30 cellular contexts compared by ENCODE assay signal in the genomic region with DNA sequence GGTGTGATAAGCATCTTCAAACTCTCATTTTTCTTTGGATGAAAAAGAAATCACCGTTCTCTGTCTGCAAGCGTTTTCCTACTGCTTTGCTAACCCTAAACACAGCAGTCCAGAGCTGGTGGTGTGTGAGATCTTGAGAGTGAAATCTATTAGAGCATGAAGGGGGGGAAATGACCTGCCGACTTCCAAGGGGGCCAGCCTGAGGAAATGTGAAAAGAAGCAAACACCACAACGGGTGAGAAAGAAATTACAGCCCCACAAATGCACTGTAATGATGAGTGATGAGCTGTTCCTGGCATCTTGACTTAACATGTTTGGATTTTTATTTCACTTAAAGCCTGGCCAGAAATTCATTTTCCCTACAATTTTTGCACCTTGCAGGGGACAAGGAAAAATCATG.
"Had no signal": no experiment of that assay in that cellular context is flagged by ENCODE, and none has a peak within 500 bp of the region (broad histone marks: within the 10 kb centered on the region; RNA-seq: fewer than 3 reads in every experiment).

No MANE protein-coding gene starts in this region.

- H3K4me2 ChIP-seq: hepatocyte had no signal

- H3K27ac ChIP-seq: cardiac muscle cell, colonic mucosa, gastrocnemius medialis, hepatocyte, neutrophil, skin epidermis, thoracic aorta, uterus, VCaP had no signal

- H3K4me3 ChIP-seq: cardiac muscle cell, colonic mucosa, gastrocnemius medialis, hepatocyte, skin epidermis, thoracic aorta, uterus had no signal

- DNase-seq: activated CD4-positive, alpha-beta T cell treated with anti-CD3 and anti-CD28 coated beads for 4 hours; activated CD4-positive, alpha-beta T cell treated with anti-CD3 and anti-CD28 coated beads, Interleukin-2, amount 50 U/mL, for 4 hours; activated naive CD4-positive, alpha-beta T cell; activated T-cell treated with anti-CD3 and anti-CD28 coated beads for 4 hours; activated T-cell treated with anti-CD3 and anti-CD28 coated beads, Interleukin-2, amount 50 U/mL, for 72 hours; anterior cingulate cortex; cerebellar nuclear complex; colonic mucosa; effector CD8-positive, alpha-beta T cell; erythroblast; gastrocnemius medialis; left ventricle myocardium superior; naive B cell; stimulated activated CD4-positive, alpha-beta T cell treated with anti-CD3 and anti-CD28 coated beads, Interleukin-12 subunit alpha, Interleukin-12 subunit beta, amount 100 ng/mL, for 4 hours; stimulated activated CD4-positive, alpha-beta T cell treated with anti-CD3 and anti-CD28 coated beads, Interleukin-4, amount 100 ng/mL, for 1 hour; stimulated activated naive CD8-positive, alpha-beta T cell treated with anti-CD3 and anti-CD28 coated beads, Interleukin-15, Interleukin-2, amounts not matched to agents 100 U/mL and 50 U/mL, for 24 hours; SW 1271; T-helper 9 cell; trophoblast cell; uterus had no signal

- H3K4me1 ChIP-seq: colonic mucosa, gastrocnemius medialis, uterus had no signal

- ATAC-seq: activated T-cell treated with anti-CD3 and anti-CD28 coated beads, Interleukin-2, amount 50 U/mL, for 72 hours; gastrocnemius medialis; left ventricle myocardium superior; sciatic nerve; stimulated activated naive CD8-positive, alpha-beta T cell treated with anti-CD3 and anti-CD28 coated beads, Interleukin-15, Interleukin-2, amounts not matched to agents 100 U/mL and 50 U/mL, for 24 hours had no signal

- H3K27me3 Mint-ChIP-seq: activated naive CD8-positive, alpha-beta T cell; naive B cell had no signal

- H3K4me1 Mint-ChIP-seq: naive B cell had no signal

- H3K27ac Mint-ChIP-seq: activated naive CD8-positive, alpha-beta T cell; activated T-cell treated with anti-CD3 and anti-CD28 coated beads, Interleukin-2, amount 50 U/mL, for 72 hours; mesothelial cell of epicardium; naive B cell; T-helper 1 cell treated with Interleukin-12 subunit alpha and Interleukin-12 subunit beta and Interleukin-4 antibody, amounts not matched to agents 30 μg/mL and 1 μg/mL, for 36 hours had no signal

- H3K27me3 ChIP-seq: cardiac muscle cell, colonic mucosa, gastrocnemius medialis, hepatocyte, neutrophil, uterus had no signal

- H3K36me3 ChIP-seq: cardiac muscle cell, colonic mucosa, gastrocnemius medialis, neutrophil, thoracic aorta, uterus had no signal

- H3K9me3 ChIP-seq: colonic mucosa, gastrocnemius medialis, neutrophil, thoracic aorta, uterus had no signal

- H3K79me2 ChIP-seq: hepatocyte had no signal

- H3K36me3 Mint-ChIP-seq: activated naive CD8-positive, alpha-beta T cell; naive B cell had no signal

- H2AFZ ChIP-seq: hepatocyte had no signal

- H3K4me3 Mint-ChIP-seq: activated naive CD8-positive, alpha-beta T cell; activated T-cell treated with anti-CD3 and anti-CD28 coated beads, Interleukin-2, amount 50 U/mL, for 72 hours; mesothelial cell of epicardium; naive B cell; T-helper 1 cell treated with Interleukin-12 subunit alpha and Interleukin-12 subunit beta and Interleukin-4 antibody, amounts not matched to agents 30 μg/mL and 1 μg/mL, for 36 hours had no signal

- H3K9me3 Mint-ChIP-seq: activated T-cell treated with anti-CD3 and anti-CD28 coated beads, Interleukin-2, amount 50 U/mL, for 72 hours; mesothelial cell of epicardium; naive B cell; T-helper 1 cell treated with Interleukin-12 subunit alpha and Interleukin-12 subunit beta and Interleukin-4 antibody, amounts not matched to agents 30 μg/mL and 1 μg/mL, for 36 hours had no signal
